21 cellular contexts compared by ENCODE assay signal in genomic region chr2:237598468-237599208, GRCh38. TPM values are rescaled to one million over a fixed set of nuclear protein-coding genes. Genes with fewer than 3 reads are reported as not detected.
DNase-seq lines count a peak whose midpoint lies in the region; ATAC-seq and TF ChIP-seq lines count a peak whose summit lies in the region.
"Had no signal": no experiment of that assay in that cellular context is flagged by ENCODE, and none has a peak within 500 bp of the region (broad histone marks: within the 10 kb centered on the region; RNA-seq: fewer than 3 reads in every experiment).

No MANE protein-coding gene starts in this region.

- H3K36me3 Mint-ChIP-seq in activated naive CD8-positive, alpha-beta T cell treated with anti-CD3 and anti-CD28 coated beads for 36 hours: no peaks in the 10 kb centered on the region
- H3K36me3 Mint-ChIP-seq in activated naive CD8-positive, alpha-beta T cell treated with anti-CD3 and anti-CD28 coated beads, Interleukin-2, amount 50 U/mL, for 24 hours (ENCODE audit: low read depth): no peaks in the 10 kb centered on the region
- H3K36me3 Mint-ChIP-seq in activated CD8-positive, alpha-beta T cell treated with anti-CD3 and anti-CD28 coated beads for 36 hours (ENCODE audit: low read depth): no peaks in the 10 kb centered on the region
- H3K36me3 Mint-ChIP-seq in memory B cell: no peaks in the 10 kb centered on the region
- H3K36me3 Mint-ChIP-seq: mesothelial cell of epicardium had no signal

- no peak for ATAC-seq in activated naive CD8-positive, alpha-beta T cell treated with anti-CD3 and anti-CD28 coated beads, Interleukin-2, amount 50 U/mL, for 24 hours
- no peak for ATAC-seq in activated CD8-positive, alpha-beta T cell treated with anti-CD3 and anti-CD28 coated beads for 36 hours
- ATAC-seq in memory B cell (ENCODE audit: low read depth) (no peak), GM18907 (IDR thresholded peaks at IDR 0.05; ENCODE audit: unreplicated experiment) (no peak), HG03108 (IDR thresholded peaks at IDR 0.05; ENCODE audit: unreplicated experiment) (no peak)

- peaks cover 11% of the 10 kb centered on the region for H3K4me1 Mint-ChIP-seq in activated naive CD8-positive, alpha-beta T cell treated with anti-CD3 and anti-CD28 coated beads for 36 hours
- peaks cover 10% of the 10 kb centered on the region for H3K4me1 Mint-ChIP-seq in activated naive CD8-positive, alpha-beta T cell treated with anti-CD3 and anti-CD28 coated beads, Interleukin-2, amount 50 U/mL, for 24 hours
- peaks cover 13% of the 10 kb centered on the region for H3K4me1 Mint-ChIP-seq in activated CD8-positive, alpha-beta T cell treated with anti-CD3 and anti-CD28 coated beads for 36 hours (ENCODE audit: low read depth)
- peaks cover 10% of the 10 kb centered on the region for H3K4me1 Mint-ChIP-seq in memory B cell

- no peak overlapping the region for H3K4me3 ChIP-seq in stomach smooth muscle (ENCODE audit: low read length in 2 of 2)

- DNase-seq in activated naive CD8-positive, alpha-beta T cell treated with anti-CD3 and anti-CD28 coated beads for 36 hours: no peak
- no peak for DNase-seq in activated naive CD8-positive, alpha-beta T cell treated with anti-CD3 and anti-CD28 coated beads, Interleukin-2, amount 50 U/mL, for 24 hours
- DNase-seq in activated CD8-positive, alpha-beta T cell treated with anti-CD3 and anti-CD28 coated beads for 36 hours: no peak
- no peak for DNase-seq in memory B cell (ENCODE audit: low spot score in 2 of 2)
- DNase-seq in OCI-M2 (lab: John Stamatoyannopoulos, UW; ENCODE audit: unreplicated experiment): no peak
- DNase-seq: activated CD4-positive, alpha-beta T cell treated with anti-CD3 and anti-CD28 coated beads, Interleukin-2, amount 10 ng/mL, durations not matched to agents 7 days and 5 days; effector CD8-positive, alpha-beta T cell; HFFc6; NCI-H1436 treated with DMSO at 0.1 percent for 48 hours; NCI-H510A treated with DMSO at 0.1 percent for 48 hours; SHP77; stimulated activated CD4-positive, alpha-beta T cell treated with anti-CD3 and anti-CD28 coated beads, Interleukin-4, amount 100 ng/mL, for 4 hours had no signal

- H3K27me3 Mint-ChIP-seq in activated naive CD8-positive, alpha-beta T cell treated with anti-CD3 and anti-CD28 coated beads for 36 hours: no peaks in the 10 kb centered on the region
- H3K27me3 Mint-ChIP-seq in activated naive CD8-positive, alpha-beta T cell treated with anti-CD3 and anti-CD28 coated beads, Interleukin-2, amount 50 U/mL, for 24 hours: no peaks in the 10 kb centered on the region
- H3K27me3 Mint-ChIP-seq in activated CD8-positive, alpha-beta T cell treated with anti-CD3 and anti-CD28 coated beads for 36 hours: no peaks in the 10 kb centered on the region
- no peaks in the 10 kb centered on the region for H3K27me3 Mint-ChIP-seq in memory B cell
- H3K27me3 Mint-ChIP-seq: activated CD4-positive, alpha-beta T cell treated with anti-CD3 and anti-CD28 coated beads, Interleukin-2, amount 10 ng/mL, durations not matched to agents 7 days and 5 days had no signal

- no peaks in the 10 kb centered on the region for H3K36me3 ChIP-seq in stomach smooth muscle (ENCODE audit: control insufficient read depth in 2 of 2, insufficient read depth in 2 of 2, low read length in 2 of 2)

- CTCF ChIA-PET in activated CD8-positive, alpha-beta T cell treated with anti-CD3 and anti-CD28 coated beads for 36 hours (lab: Charles Lee): interaction anchor here (1.0 to 1.9 kb wide), 3 partner anchors 17 to 86 kb away, joined by 3 to 8 read pairs (median 4); no protein-coding TSS in a partner anchor

- no peak overlapping the region for H3K4me3 Mint-ChIP-seq in activated naive CD8-positive, alpha-beta T cell treated with anti-CD3 and anti-CD28 coated beads for 36 hours
- no peak overlapping the region for H3K4me3 Mint-ChIP-seq in activated naive CD8-positive, alpha-beta T cell treated with anti-CD3 and anti-CD28 coated beads, Interleukin-2, amount 50 U/mL, for 24 hours
- H3K4me3 Mint-ChIP-seq in activated CD8-positive, alpha-beta T cell treated with anti-CD3 and anti-CD28 coated beads for 36 hours: no peak overlapping the region
- no peak overlapping the region for H3K4me3 Mint-ChIP-seq in memory B cell
- H3K4me3 Mint-ChIP-seq: activated CD4-positive, alpha-beta T cell treated with anti-CD3 and anti-CD28 coated beads, Interleukin-2, amount 10 ng/mL, durations not matched to agents 7 days and 5 days; HFFc6; mesothelial cell of epicardium had no signal

- peak overlapping the region; percentile 30 for H3K27ac Mint-ChIP-seq in activated naive CD8-positive, alpha-beta T cell treated with anti-CD3 and anti-CD28 coated beads for 36 hours
- H3K27ac Mint-ChIP-seq in activated naive CD8-positive, alpha-beta T cell treated with anti-CD3 and anti-CD28 coated beads, Interleukin-2, amount 50 U/mL, for 24 hours: no peak overlapping the region
- peak overlapping the region; percentile 25 for H3K27ac Mint-ChIP-seq in activated CD8-positive, alpha-beta T cell treated with anti-CD3 and anti-CD28 coated beads for 36 hours
- peak overlapping the region; percentile 29 for H3K27ac Mint-ChIP-seq in memory B cell
- H3K27ac Mint-ChIP-seq: HFFc6, mesothelial cell of epicardium had no signal

- no peak overlapping the region for H3K9ac ChIP-seq in stomach smooth muscle (ENCODE audit: low read length in 2 of 2)

- intact Hi-C loops in activated CD8-positive, alpha-beta T cell treated with anti-CD3 and anti-CD28 coated beads for 36 hours (cut with micrococcal nuclease): no loop called here

- no peaks in the 10 kb centered on the region for H3K27me3 ChIP-seq in stomach smooth muscle (ENCODE audit: control insufficient read depth in 1 of 2, insufficient read depth in 2 of 2, low read length in 2 of 2)

- no peaks in the 10 kb centered on the region for H3K9me3 Mint-ChIP-seq in activated naive CD8-positive, alpha-beta T cell treated with anti-CD3 and anti-CD28 coated beads for 36 hours
- no peaks in the 10 kb centered on the region for H3K9me3 Mint-ChIP-seq in activated naive CD8-positive, alpha-beta T cell treated with anti-CD3 and anti-CD28 coated beads, Interleukin-2, amount 50 U/mL, for 24 hours
- no peaks in the 10 kb centered on the region for H3K9me3 Mint-ChIP-seq in activated CD8-positive, alpha-beta T cell treated with anti-CD3 and anti-CD28 coated beads for 36 hours
- H3K9me3 Mint-ChIP-seq in memory B cell: no peaks in the 10 kb centered on the region
- H3K9me3 Mint-ChIP-seq: activated CD4-positive, alpha-beta T cell treated with anti-CD3 and anti-CD28 coated beads, Interleukin-2, amount 10 ng/mL, durations not matched to agents 7 days and 5 days; HFFc6; mesothelial cell of epicardium had no signal

- peak overlapping the region; percentile 62 for H3K27ac ChIP-seq in stomach smooth muscle (ENCODE audit: low read length)

- peaks cover 58% of the 10 kb centered on the region for H3K4me1 ChIP-seq in stomach smooth muscle (ENCODE audit: control insufficient read depth, insufficient read depth, low read length)

- no peak for TF ChIP-seq CTCF in activated CD8-positive, alpha-beta T cell treated with anti-CD3 and anti-CD28 coated beads for 36 hours (IDR thresholded peaks at IDR 0.05)

- POLR2A ChIA-PET in activated CD8-positive, alpha-beta T cell treated with anti-CD3 and anti-CD28 coated beads for 36 hours (lab: Charles Lee): interaction anchor here (0.9 kb wide), 1 partner anchor 17 kb away, joined by 4 read pairs; no protein-coding TSS in a partner anchor

- no peaks in the 10 kb centered on the region for H3K9me3 ChIP-seq in stomach smooth muscle (ENCODE audit: control insufficient read depth in 2 of 2, low read length in 2 of 2)

RNA-seq across cellular contexts. Expression of gene RAB17, which starts 8.1 kb away (rescaled TPM):
- under 1 TPM; 0.31 to 0.40 TPM for total RNA-seq in activated naive CD8-positive, alpha-beta T cell treated with anti-CD3 and anti-CD28 coated beads for 36 hours
- under 1 TPM; 0.14 to 0.69 TPM for total RNA-seq in activated CD8-positive, alpha-beta T cell treated with anti-CD3 and anti-CD28 coated beads for 36 hours
- total RNA-seq: activated CD4-positive, alpha-beta T cell treated with anti-CD3 and anti-CD28 coated beads, Interleukin-2, amount 10 ng/mL, durations not matched to agents 7 days and 5 days; G401 had no signal

RNA-seq across cellular contexts. Expression of gene LRRFIP1, which starts 28.7 kb away (rescaled TPM):
- total RNA-seq in activated naive CD8-positive, alpha-beta T cell treated with anti-CD3 and anti-CD28 coated beads for 36 hours: 100 to 1,000 TPM; 162 to 164 TPM
- total RNA-seq in activated CD8-positive, alpha-beta T cell treated with anti-CD3 and anti-CD28 coated beads for 36 hours: 100 to 1,000 TPM; 264 to 281 TPM

RNA-seq across cellular contexts. Expression of gene PRLH, which starts 32.3 kb away (rescaled TPM):
- total RNA-seq in activated naive CD8-positive, alpha-beta T cell treated with anti-CD3 and anti-CD28 coated beads for 36 hours: not detected
- not detected for total RNA-seq in activated CD8-positive, alpha-beta T cell treated with anti-CD3 and anti-CD28 coated beads for 36 hours
- total RNA-seq: activated CD4-positive, alpha-beta T cell treated with anti-CD3 and anti-CD28 coated beads, Interleukin-2, amount 10 ng/mL, durations not matched to agents 7 days and 5 days; aorta; G401; HFFc6; M059J; mesothelial cell of epicardium; renal cortical epithelial cell; subcutaneous adipose tissue had no signal
